ENCODE assay signal across 1 cellular context in the genomic region with DNA sequence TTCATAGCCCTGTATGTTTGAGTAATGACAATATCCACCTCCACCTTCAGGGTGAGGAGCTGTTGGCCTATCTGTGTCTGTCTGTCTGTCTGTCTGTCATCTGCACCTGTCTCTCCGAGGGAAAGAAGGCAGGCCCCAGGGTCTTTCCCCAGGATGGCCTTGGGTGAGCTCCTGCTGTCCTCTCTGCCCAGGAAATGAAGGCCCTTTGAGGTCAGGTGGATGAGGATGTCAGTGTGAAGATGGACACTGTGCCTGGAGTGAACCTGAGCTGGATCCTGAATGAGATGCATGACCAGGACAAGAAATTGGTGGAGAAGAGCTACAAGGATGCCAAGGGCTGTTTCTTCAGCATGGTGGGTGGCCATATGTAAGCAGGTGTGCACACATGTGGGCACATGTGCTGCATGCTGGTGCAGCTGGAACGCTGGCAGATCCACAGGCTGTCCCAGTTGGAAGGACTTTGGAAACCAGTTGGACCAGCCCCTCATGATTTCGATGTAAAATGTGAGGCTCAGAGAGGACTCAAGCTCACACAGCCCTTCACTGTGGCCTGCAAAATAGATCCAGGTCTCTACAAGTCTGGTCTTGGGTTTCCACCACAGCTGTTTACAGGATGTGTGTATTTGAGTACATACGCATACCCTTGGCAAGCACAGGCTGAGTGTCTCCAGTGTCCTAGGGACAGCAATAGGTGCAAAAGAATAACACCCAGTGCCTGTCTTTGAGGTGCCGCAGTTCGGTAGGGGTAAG. TPM values are rescaled to one million over a fixed set of nuclear protein-coding genes. Genes with fewer than 3 reads are reported as not detected.
"Had no signal": no experiment of that assay in that cellular context is flagged by ENCODE, and none has a peak within 500 bp of the region (broad histone marks: within the 10 kb centered on the region; RNA-seq: fewer than 3 reads in every experiment).

No MANE protein-coding gene starts in this region.

RNA-seq across cellular contexts. Expression of a gene that starts 4.8 kb away (rescaled TPM):
- total RNA-seq: esophagus mucosa had no signal
